Comparison of ENCODE assay signal across 1 cellular context in genomic region chr4:18390655-18391369, GRCh38.
TF ChIP-seq lines count a peak whose summit lies in the region.

No MANE protein-coding gene starts in this region.

TF ChIP-seq in HCT116, 20 proteins besides CTCF, POLR2A, EP300 and RAD21 (continued from another document):
- TF ChIP-seq REST (IDR thresholded peaks at IDR 0.05; ENCODE audit: low read depth) (no peak), TCF7L2 (IDR thresholded peaks at IDR 0.05; ENCODE audit: borderline replicate concordance, extremely low read depth, insufficient read depth, insufficient read length) (no peak), JUND (IDR thresholded peaks at IDR 0.05) (no peak), SRF (IDR thresholded peaks at IDR 0.05; ENCODE audit: low read depth) (no peak), EZH2phosphoT487 (IDR thresholded peaks at IDR 0.05; ENCODE audit: borderline replicate concordance) (no peak), SP1 (IDR thresholded peaks at IDR 0.05; ENCODE audit: low read depth) (no peak), CBX3 (IDR thresholded peaks at IDR 0.05; ENCODE audit: low read depth) (no peak), SIN3A (IDR thresholded peaks at IDR 0.05; ENCODE audit: low read depth) (no peak), ELF1 (IDR thresholded peaks at IDR 0.05; ENCODE audit: borderline replicate concordance, low read depth) (no peak), EGR1 (IDR thresholded peaks at IDR 0.05; ENCODE audit: low read depth) (no peak), YY1 (IDR thresholded peaks at IDR 0.05; ENCODE audit: extremely low read depth, insufficient replicate concordance, low read depth, low read length) (no peak), FOSL1 (IDR thresholded peaks at IDR 0.05; ENCODE audit: low read depth) (no peak), ZNF274 (IDR thresholded peaks at IDR 0.05; ENCODE audit: low read depth, low read length) (no peak), MAX (IDR thresholded peaks at IDR 0.05) (no peak), ZFX (IDR thresholded peaks at IDR 0.05) (no peak), EZH2 (IDR thresholded peaks at IDR 0.05) (no peak), ZBTB33 (IDR thresholded peaks at IDR 0.05; ENCODE audit: extremely low read depth, insufficient replicate concordance, low read length) (no peak), POLR2AphosphoS5 (IDR thresholded peaks at IDR 0.05; ENCODE audit: low read depth, low read length) (no peak)
